ENCODE assay signal across 9 cellular contexts in genomic region chr4:139666735-139667266, GRCh38. TPM values are rescaled to one million over a fixed set of nuclear protein-coding genes. Genes with fewer than 3 reads are reported as not detected.
DNase-seq lines count a peak whose midpoint lies in the region; ATAC-seq and TF ChIP-seq lines count a peak whose summit lies in the region.
"Had no signal": no experiment of that assay in that cellular context is flagged by ENCODE, and none has a peak within 500 bp of the region (broad histone marks: within the 10 kb centered on the region; RNA-seq: fewer than 3 reads in every experiment).

No MANE protein-coding gene starts in this region.

- peak overlapping the region; percentile 85 for H3K4me3 ChIP-seq in DOHH2 (ENCODE audit: low read length)
- peak overlapping the region; percentile 62 for H3K4me3 ChIP-seq in HUES64 (ENCODE audit: low read length)
- H3K4me3 ChIP-seq in RWPE2 (ENCODE audit: severe bottlenecking): peak overlapping the region; percentile 40
- H3K4me3 ChIP-seq in mesodermal cell (ENCODE audit: extremely low read depth, insufficient read depth, low read length, poor library complexity, severe bottlenecking): peak overlapping the region; percentile 33
- peak overlapping the region in 3 of 4 donors; percentile 38 to 62 (median 62) for H3K4me3 ChIP-seq in upper lobe of left lung
- H3K4me3 ChIP-seq: SK-N-MC had no signal

- H3K9me3 ChIP-seq in DOHH2 (ENCODE audit: control insufficient read depth, insufficient read depth, low read length) (no peaks in the 10 kb centered on the region), HUES64 (ENCODE audit: insufficient read depth, low read depth, low read length) (no peaks in the 10 kb centered on the region), RWPE2 (ENCODE audit: severe bottlenecking) (no peaks in the 10 kb centered on the region), mesodermal cell (ENCODE audit: control insufficient read depth, low read length) (no peaks in the 10 kb centered on the region), upper lobe of left lung (no peaks in the 10 kb centered on the region)

- H3K9me3 Mint-ChIP-seq in dendritic cell treated with granulocyte-macrophage colony-stimulating factor and Interleukin-4, amounts not matched to agents 40 ng/mL and 50 ng/mL, for 4 days: no peaks in the 10 kb centered on the region

- H3F3A ChIP-seq in DOHH2 (ENCODE audit: control insufficient read depth, insufficient read depth): no peaks in the 10 kb centered on the region

- H3K4me2 ChIP-seq in DOHH2 (ENCODE audit: low read length): peak overlapping the region; percentile 80

- peaks cover 10% of the 10 kb centered on the region; the same call in 1 of the 2 replicates for H3K79me2 ChIP-seq in DOHH2 (ENCODE audit: control insufficient read depth, low read length)

- intact Hi-C loops in dendritic cell treated with granulocyte-macrophage colony-stimulating factor and Interleukin-4, amounts not matched to agents 40 ng/mL and 50 ng/mL, for 4 days (cut with micrococcal nuclease): loop anchor here (1.0 kb wide), 1 partner anchor 8 kb away; no protein-coding TSS in a partner anchor

- no peaks in the 10 kb centered on the region for H3K9me2 ChIP-seq in DOHH2 (replicated peaks; ENCODE audit: control insufficient read depth, low read length)

- peak overlapping the region; percentile 97 for H3K27ac Mint-ChIP-seq in dendritic cell treated with granulocyte-macrophage colony-stimulating factor and Interleukin-4, amounts not matched to agents 40 ng/mL and 50 ng/mL, for 4 days

- no peaks in the 10 kb centered on the region for H3K27me3 ChIP-seq in DOHH2 (ENCODE audit: control insufficient read depth, low read length)
- H3K27me3 ChIP-seq in HUES64 (ENCODE audit: insufficient read depth, low read length): no peaks in the 10 kb centered on the region
- H3K27me3 ChIP-seq in RWPE2 (ENCODE audit: insufficient read depth, poor library complexity, severe bottlenecking): no peaks in the 10 kb centered on the region
- H3K27me3 ChIP-seq in upper lobe of left lung: no peaks in the 10 kb centered on the region

- ATAC-seq in RWPE2 (ENCODE audit: low read depth) (peak; percentile 86), upper lobe of left lung (ENCODE audit: low FRiP score in 2 of 2) (peak; percentile 71 to 88)

- no peak for TF ChIP-seq CTCF in DOHH2 (IDR thresholded peaks at IDR 0.05; ENCODE audit: low read depth, low read length, poor library complexity, severe bottlenecking)
- TF ChIP-seq CTCF in RWPE2 (IDR thresholded peaks at IDR 0.05; ENCODE audit: poor library complexity, severe bottlenecking): no peak
- no peak for TF ChIP-seq CTCF in upper lobe of left lung (IDR thresholded peaks at IDR 0.05)

- DNase-seq in RWPE2 (ENCODE audit: low spot score) (no peak), upper lobe of left lung (peak in 1 of 2 donors; percentile 83), 8988T (no peak)
- no peak for DNase-seq in activated effector memory CD4-positive, alpha-beta T cell treated with anti-CD3 and anti-CD28 coated beads, Interleukin-2, amount 50 U/mL, for 16 hours

- peaks cover 47% of the 10 kb centered on the region for H3K4me1 Mint-ChIP-seq in dendritic cell treated with granulocyte-macrophage colony-stimulating factor and Interleukin-4, amounts not matched to agents 40 ng/mL and 50 ng/mL, for 4 days (ENCODE audit: low read depth)

- H3K4me1 ChIP-seq in DOHH2 (ENCODE audit: control insufficient read depth, low read length) (peaks cover 22% of the 10 kb centered on the region), HUES64 (ENCODE audit: insufficient read depth, low read length) (peaks cover 19% of the 10 kb centered on the region), RWPE2 (ENCODE audit: insufficient read depth, poor library complexity, severe bottlenecking) (peaks cover 11% of the 10 kb centered on the region), mesodermal cell (ENCODE audit: control insufficient read depth, insufficient read depth, low read length, poor library complexity, severe bottlenecking) (peaks cover 4% of the 10 kb centered on the region), upper lobe of left lung (peaks cover 19 to 36% (median 30%) of the 10 kb centered on the region in 4 donors)

- no peaks in the 10 kb centered on the region for H3K36me3 ChIP-seq in DOHH2 (ENCODE audit: control insufficient read depth, low read length)
- no peaks in the 10 kb centered on the region for H3K36me3 ChIP-seq in HUES64 (ENCODE audit: insufficient read depth, low read length)
- H3K36me3 ChIP-seq in RWPE2 (ENCODE audit: low read depth): no peaks in the 10 kb centered on the region
- H3K36me3 ChIP-seq in mesodermal cell (ENCODE audit: control insufficient read depth, insufficient read depth, low read length): no peaks in the 10 kb centered on the region
- H3K36me3 ChIP-seq in upper lobe of left lung: peaks cover 0 to 2% (median 0%) of the 10 kb centered on the region in 4 donors

- H3K27ac ChIP-seq in DOHH2 (ENCODE audit: low read depth, low read length): no peak overlapping the region
- no peak overlapping the region for H3K27ac ChIP-seq in HUES64 (ENCODE audit: low read depth, low read length)
- H3K27ac ChIP-seq in RWPE2 (ENCODE audit: poor library complexity, severe bottlenecking): peak overlapping the region; percentile 88
- H3K27ac ChIP-seq in mesodermal cell (ENCODE audit: low read depth, low read length, severe bottlenecking): peak overlapping the region; percentile 95
- peak overlapping the region; percentile 79 to 90 (median 86) for H3K27ac ChIP-seq in upper lobe of left lung
- H3K27ac ChIP-seq: SK-N-MC had no signal

- H3K4me3 Mint-ChIP-seq in dendritic cell treated with granulocyte-macrophage colony-stimulating factor and Interleukin-4, amounts not matched to agents 40 ng/mL and 50 ng/mL, for 4 days: peak overlapping the region; percentile 82

- peaks cover 28% of the 10 kb centered on the region for H3K36me3 Mint-ChIP-seq in dendritic cell treated with granulocyte-macrophage colony-stimulating factor and Interleukin-4, amounts not matched to agents 40 ng/mL and 50 ng/mL, for 4 days (ENCODE audit: low read depth)

- H3K27me3 Mint-ChIP-seq in dendritic cell treated with granulocyte-macrophage colony-stimulating factor and Interleukin-4, amounts not matched to agents 40 ng/mL and 50 ng/mL, for 4 days: no peaks in the 10 kb centered on the region

- 81% methylated on average over 11 of the region's 11 CpGs for WGBS in HUES64
- 83 to 93% methylated on average over 10 of the region's 11 CpGs for WGBS in mesodermal cell (ENCODE audit: insufficient coverage in 2 of 2), 2 experiments
- WGBS in upper lobe of left lung, 2 donors: 23 to 30% methylated on average over 11 of the region's 11 CpGs

- no peak for TF ChIP-seq EP300 in upper lobe of left lung (IDR thresholded peaks at IDR 0.05)

- no peaks in the 10 kb centered on the region for H4K20me1 ChIP-seq in DOHH2 (ENCODE audit: control insufficient read depth, insufficient read depth, low read depth, low read length)

- H3K9ac ChIP-seq in HUES64 (ENCODE audit: low read depth, low read length): no peak overlapping the region

- TF ChIP-seq POLR2A in upper lobe of left lung (IDR thresholded peaks at IDR 0.05): no peak

RNA-seq across cellular contexts. Expression of gene MGST2, which starts 1.2 kb away (rescaled TPM):
- 12.7 TPM for polyA plus RNA-seq in HUES64 (2013, experiment 1 of 2)
- polyA plus RNA-seq in HUES64 (2013, experiment 2 of 2): 16.7 TPM
- polyA plus RNA-seq in mesodermal cell (2013, experiment 1 of 2): 31.3 TPM
- 30.6 TPM for polyA plus RNA-seq in mesodermal cell (2013, experiment 2 of 2)
- 10 to 100 TPM; 12.6 to 64.0 (median 39.1) TPM for total RNA-seq in upper lobe of left lung

Comparison
In these comparisons a context has a peak if more than half of its experiments do, and no peak if none do; other contexts are left out.
1. H3K27ac ChIP-seq: peak in RWPE2 (single experiment), mesodermal cell (single experiment) and upper lobe of left lung (4 of 4); none in DOHH2 (single experiment) and HUES64 (single experiment).
2. H3K4me3 ChIP-seq: peak in every context shown above with its lines; median percentile 85 in DOHH2; 62 in HUES64; 62 in upper lobe of left lung; 40 in RWPE2; 33 in mesodermal cell.